9 cellular contexts compared by ENCODE assay signal in genomic region chr5:60207031-60207430, GRCh38.
A peak's percentile ranks its signal among the peaks of the same experiment; 100 is the strongest.
DNase-seq lines count a peak whose midpoint lies in the region; ATAC-seq lines count a peak whose summit lies in the region.
"Had no signal": no experiment of that assay in that cellular context is flagged by ENCODE, and none has a peak within 500 bp of the region (broad histone marks: within the 10 kb centered on the region; RNA-seq: fewer than 3 reads in every experiment).

No MANE protein-coding gene starts in this region.

- ATAC-seq in GM18502 (IDR thresholded peaks at IDR 0.05; ENCODE audit: poor library complexity, unreplicated experiment) (peak; percentile 96), GM21515 (IDR thresholded peaks at IDR 0.05; ENCODE audit: unreplicated experiment) (peak; percentile 91), HG03442 (IDR thresholded peaks at IDR 0.05; ENCODE audit: unreplicated experiment) (peak; percentile 96)

- H3K27me3 ChIP-seq in SJCRH30: no peaks in the 10 kb centered on the region

- no peak overlapping the region for H3K27ac ChIP-seq in SJCRH30

- H3K9me3 ChIP-seq in SJCRH30 (replicated peaks): no peaks in the 10 kb centered on the region

- no peaks in the 10 kb centered on the region for H3K4me1 ChIP-seq in SJCRH30

- H3K36me3 ChIP-seq in SJCRH30: no peaks in the 10 kb centered on the region

- DNase-seq in germinal center (ENCODE audit: low spot score) (peak; percentile 44), SJCRH30 (no peak), NCI-H2171 (lab: John Stamatoyannopoulos, UW) (no peak), HPDE6-E6E7 (ENCODE audit: extremely low spot score) (no peak), T-helper 1 cell (no peak)
- DNase-seq: activated naive CD8-positive, alpha-beta T cell treated with anti-CD3 and anti-CD28 coated beads for 36 hours had no signal

- no peak overlapping the region for H3K4me3 ChIP-seq in SJCRH30
